In the genomic region with DNA sequence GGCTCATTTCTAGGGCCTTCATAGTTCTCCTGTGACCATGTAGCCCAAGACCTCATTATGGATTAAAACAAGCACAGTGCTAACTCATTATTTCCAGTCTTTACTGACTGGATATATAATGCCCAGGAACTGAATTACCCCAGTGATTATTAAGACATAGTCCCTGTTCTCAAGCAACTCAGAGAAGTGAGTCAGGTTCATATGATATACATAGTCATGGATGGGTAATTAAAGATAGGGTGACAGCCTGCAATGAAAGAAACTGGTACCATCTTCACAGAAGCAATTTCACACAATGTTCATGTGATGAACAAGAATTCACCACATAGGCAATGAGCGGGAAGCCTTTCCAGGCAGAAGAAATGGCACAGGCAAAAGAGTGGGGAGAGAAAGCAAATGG, we compare ENCODE assay signal across 1 cellular context.
TF ChIP-seq lines count a peak whose summit lies in the region.

No MANE protein-coding gene starts in this region.

TF ChIP-seq in K562, 482 proteins besides CTCF, POLR2A, EP300 and RAD21:
- TF ChIP-seq NUFIP1 (IDR thresholded peaks at IDR 0.05; ENCODE audit: partially characterized antibody): no peak
- no peak for TF ChIP-seq E2F3 (CRISPR knock-in tag; IDR thresholded peaks at IDR 0.05)
- TF ChIP-seq MBD1 (CRISPR knock-in tag; IDR thresholded peaks at IDR 0.05): no peak
- no peak for TF ChIP-seq BRD4 (IDR thresholded peaks at IDR 0.05)
- TF ChIP-seq MTF1 (CRISPR knock-in tag; IDR thresholded peaks at IDR 0.05; ENCODE audit: borderline replicate concordance): no peak
- TF ChIP-seq ZNF217 (CRISPR knock-in tag; IDR thresholded peaks at IDR 0.05): no peak
- TF ChIP-seq ZNF449 (CRISPR knock-in tag; IDR thresholded peaks at IDR 0.05): no peak
- TF ChIP-seq ZKSCAN1 (IDR thresholded peaks at IDR 0.05; ENCODE audit: low read depth, low read length): no peak
- no peak for TF ChIP-seq SNRNP70 (optimal IDR thresholded peaks at IDR 0.05; ENCODE audit: low read depth, low read length)
- TF ChIP-seq HIVEP1 (CRISPR knock-in tag; IDR thresholded peaks at IDR 0.05): no peak
- TF ChIP-seq U2AF1 (optimal IDR thresholded peaks at IDR 0.05; ENCODE audit: low read depth, low read length): no peak
- TF ChIP-seq MCM3 (IDR thresholded peaks at IDR 0.05): no peak
- TF ChIP-seq, protein P1, sequence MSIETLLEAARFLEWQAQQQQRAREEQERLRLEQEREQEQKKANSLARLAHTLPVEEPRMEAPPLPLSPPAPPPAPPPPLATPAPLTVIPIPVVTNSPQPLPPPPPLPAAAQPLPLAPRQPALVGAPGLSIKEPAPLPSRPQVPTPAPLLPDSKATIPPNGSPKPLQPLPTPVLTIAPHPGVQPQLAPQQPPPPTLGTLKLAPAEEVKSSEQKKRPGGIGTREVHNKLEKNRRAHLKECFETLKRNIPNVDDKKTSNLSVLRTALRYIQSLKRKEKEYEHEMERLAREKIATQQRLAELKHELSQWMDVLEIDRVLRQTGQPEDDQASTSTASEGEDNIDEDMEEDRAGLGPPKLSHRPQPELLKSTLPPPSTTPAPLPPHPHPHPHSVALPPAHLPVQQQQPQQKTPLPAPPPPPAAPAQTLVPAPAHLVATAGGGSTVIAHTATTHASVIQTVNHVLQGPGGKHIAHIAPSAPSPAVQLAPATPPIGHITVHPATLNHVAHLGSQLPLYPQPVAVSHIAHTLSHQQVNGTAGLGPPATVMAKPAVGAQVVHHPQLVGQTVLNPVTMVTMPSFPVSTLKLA (conservative IDR thresholded peaks at IDR 0.05): no peak
- TF ChIP-seq SRSF9 (IDR thresholded peaks at IDR 0.05; ENCODE audit: borderline replicate concordance, low read depth, low read length): no peak
- TF ChIP-seq HNRNPLL (IDR thresholded peaks at IDR 0.05; ENCODE audit: low read depth, low read length, poor library complexity, severe bottlenecking): no peak
- TF ChIP-seq CHCHD3 (CRISPR knock-in tag; IDR thresholded peaks at IDR 0.05): no peak
- no peak for TF ChIP-seq HDAC3 (IDR thresholded peaks at IDR 0.05; ENCODE audit: borderline replicate concordance, partially characterized antibody)
- TF ChIP-seq SPI1 (IDR thresholded peaks at IDR 0.05; ENCODE audit: borderline replicate concordance, low read depth, low read length): no peak
